9 cellular contexts compared by ENCODE assay signal in genomic region chr9:131008909-131009618, GRCh38. TPM values are rescaled to one million over a fixed set of nuclear protein-coding genes. Genes with fewer than 3 reads are reported as not detected.
DNase-seq lines count a peak whose midpoint lies in the region; ATAC-seq and TF ChIP-seq lines count a peak whose summit lies in the region.
"Had no signal": no experiment of that assay in that cellular context is flagged by ENCODE, and none has a peak within 500 bp of the region (broad histone marks: within the 10 kb centered on the region; RNA-seq: fewer than 3 reads in every experiment).

Gene LAMC3 (plus strand): TSS chr9:131009174. CDS start chr9:131009215, 41 bp downstream.

- peak; percentile 43 for TF ChIP-seq CTCF in kidney epithelial cell (IDR thresholded peaks at IDR 0.05; ENCODE audit: insufficient read depth, low read length, poor library complexity, severe bottlenecking)

- DNase-seq in activated naive CD4-positive, alpha-beta T cell treated with anti-CD3 and anti-CD28 coated beads, Interleukin-2, amount 10 ng/mL, durations not matched to agents 7 days and 5 days, result no peak
- no peak for DNase-seq in activated naive CD8-positive, alpha-beta T cell treated with anti-CD3 and anti-CD28 coated beads, Interleukin-2, amount 10 ng/mL, durations not matched to agents 7 days and 5 days
- DNase-seq in kidney epithelial cell (ENCODE audit: low read depth) (no peak), ureter (ENCODE audit: low spot score) (no peak), CD1c-positive myeloid dendritic cell (ENCODE audit: extremely low spot score) (no peak), AG08395 (ENCODE audit: low spot score) (no peak)
- DNase-seq in activated CD4-positive, alpha-beta T cell treated with anti-CD3 and anti-CD28 coated beads for 1 hour, result no peak

- peak; percentile 22 for ATAC-seq in activated naive CD8-positive, alpha-beta T cell treated with anti-CD3 and anti-CD28 coated beads, Interleukin-2, amount 10 ng/mL, durations not matched to agents 7 days and 5 days (ENCODE audit: low read depth)

- H3K27me3 ChIP-seq in kidney epithelial cell (ENCODE audit: control insufficient read depth, insufficient read depth, low read length), result peaks cover 21% of the 10 kb centered on the region

- H3K36me3 Mint-ChIP-seq in activated naive CD4-positive, alpha-beta T cell treated with anti-CD3 and anti-CD28 coated beads, Interleukin-2, amount 50 U/mL, for 24 hours, result no peaks in the 10 kb centered on the region
- no peaks in the 10 kb centered on the region for H3K36me3 Mint-ChIP-seq in activated naive CD4-positive, alpha-beta T cell treated with anti-CD3 and anti-CD28 coated beads, Interleukin-2, amount 10 ng/mL, durations not matched to agents 7 days and 5 days
- no peaks in the 10 kb centered on the region for H3K36me3 Mint-ChIP-seq in activated naive CD8-positive, alpha-beta T cell treated with anti-CD3 and anti-CD28 coated beads, Interleukin-2, amount 10 ng/mL, durations not matched to agents 7 days and 5 days
- H3K36me3 Mint-ChIP-seq: natural killer cell treated with Interleukin-12 subunit alpha and Interleukin-12 subunit beta and Interleukin-15 and Interleukin-18, amount 100 ng/mL, for 72 hours had no signal

- H3K27ac Mint-ChIP-seq in activated naive CD4-positive, alpha-beta T cell treated with anti-CD3 and anti-CD28 coated beads, Interleukin-2, amount 50 U/mL, for 24 hours, result no peak within 1 kb of the TSS
- no peak within 1 kb of the TSS for H3K27ac Mint-ChIP-seq in activated naive CD4-positive, alpha-beta T cell treated with anti-CD3 and anti-CD28 coated beads, Interleukin-2, amount 10 ng/mL, durations not matched to agents 7 days and 5 days
- no peak within 1 kb of the TSS for H3K27ac Mint-ChIP-seq in activated naive CD8-positive, alpha-beta T cell treated with anti-CD3 and anti-CD28 coated beads, Interleukin-2, amount 10 ng/mL, durations not matched to agents 7 days and 5 days
- H3K27ac Mint-ChIP-seq: natural killer cell treated with Interleukin-12 subunit alpha and Interleukin-12 subunit beta and Interleukin-15 and Interleukin-18, amount 100 ng/mL, for 72 hours had no signal

- H3K36me3 ChIP-seq in kidney epithelial cell (ENCODE audit: control insufficient read depth, insufficient read depth, low read length), result no peaks in the 10 kb centered on the region

- H3K4me3 ChIP-seq in kidney epithelial cell (ENCODE audit: low read depth, low read length), result no peak within 1 kb of the TSS

- H3K4me1 Mint-ChIP-seq in activated naive CD4-positive, alpha-beta T cell treated with anti-CD3 and anti-CD28 coated beads, Interleukin-2, amount 50 U/mL, for 24 hours, result peaks cover 4% of the 10 kb centered on the region
- H3K4me1 Mint-ChIP-seq in activated naive CD4-positive, alpha-beta T cell treated with anti-CD3 and anti-CD28 coated beads, Interleukin-2, amount 10 ng/mL, durations not matched to agents 7 days and 5 days, result peaks cover 2% of the 10 kb centered on the region
- no peaks in the 10 kb centered on the region for H3K4me1 Mint-ChIP-seq in activated naive CD8-positive, alpha-beta T cell treated with anti-CD3 and anti-CD28 coated beads, Interleukin-2, amount 10 ng/mL, durations not matched to agents 7 days and 5 days

- POLR2A ChIA-PET in activated naive CD8-positive, alpha-beta T cell treated with anti-CD3 and anti-CD28 coated beads, Interleukin-2, amount 10 ng/mL, durations not matched to agents 7 days and 5 days (lab: Charles Lee), result no interaction called here

- H3K4me3 Mint-ChIP-seq in activated naive CD4-positive, alpha-beta T cell treated with anti-CD3 and anti-CD28 coated beads, Interleukin-2, amount 50 U/mL, for 24 hours, result peak within 1 kb of the TSS; percentile 54
- H3K4me3 Mint-ChIP-seq in activated naive CD4-positive, alpha-beta T cell treated with anti-CD3 and anti-CD28 coated beads, Interleukin-2, amount 10 ng/mL, durations not matched to agents 7 days and 5 days, result no peak within 1 kb of the TSS
- no peak within 1 kb of the TSS for H3K4me3 Mint-ChIP-seq in activated naive CD8-positive, alpha-beta T cell treated with anti-CD3 and anti-CD28 coated beads, Interleukin-2, amount 10 ng/mL, durations not matched to agents 7 days and 5 days
- H3K4me3 Mint-ChIP-seq: natural killer cell treated with Interleukin-12 subunit alpha and Interleukin-12 subunit beta and Interleukin-15 and Interleukin-18, amount 100 ng/mL, for 72 hours had no signal

- CTCF ChIA-PET in activated naive CD4-positive, alpha-beta T cell treated with anti-CD3 and anti-CD28 coated beads, Interleukin-2, amount 10 ng/mL, durations not matched to agents 7 days and 5 days (lab: Charles Lee), result no interaction called here

- H3K9me3 Mint-ChIP-seq in activated naive CD4-positive, alpha-beta T cell treated with anti-CD3 and anti-CD28 coated beads, Interleukin-2, amount 50 U/mL, for 24 hours, result no peaks in the 10 kb centered on the region
- no peaks in the 10 kb centered on the region for H3K9me3 Mint-ChIP-seq in activated naive CD4-positive, alpha-beta T cell treated with anti-CD3 and anti-CD28 coated beads, Interleukin-2, amount 10 ng/mL, durations not matched to agents 7 days and 5 days
- H3K9me3 Mint-ChIP-seq in activated naive CD8-positive, alpha-beta T cell treated with anti-CD3 and anti-CD28 coated beads, Interleukin-2, amount 10 ng/mL, durations not matched to agents 7 days and 5 days, result no peaks in the 10 kb centered on the region
- H3K9me3 Mint-ChIP-seq: natural killer cell treated with Interleukin-12 subunit alpha and Interleukin-12 subunit beta and Interleukin-15 and Interleukin-18, amount 100 ng/mL, for 72 hours had no signal

- H3K27me3 Mint-ChIP-seq in activated naive CD4-positive, alpha-beta T cell treated with anti-CD3 and anti-CD28 coated beads, Interleukin-2, amount 50 U/mL, for 24 hours, result peaks cover 24% of the 10 kb centered on the region
- peaks cover 72% of the 10 kb centered on the region for H3K27me3 Mint-ChIP-seq in activated naive CD4-positive, alpha-beta T cell treated with anti-CD3 and anti-CD28 coated beads, Interleukin-2, amount 10 ng/mL, durations not matched to agents 7 days and 5 days
- peaks cover 36% of the 10 kb centered on the region for H3K27me3 Mint-ChIP-seq in activated naive CD8-positive, alpha-beta T cell treated with anti-CD3 and anti-CD28 coated beads, Interleukin-2, amount 10 ng/mL, durations not matched to agents 7 days and 5 days

RNA-seq across cellular contexts. Expression of gene LAMC3, which starts in this region (rescaled TPM):
- total RNA-seq in activated naive CD8-positive, alpha-beta T cell treated with anti-CD3 and anti-CD28 coated beads, Interleukin-2, amount 10 ng/mL, durations not matched to agents 7 days and 5 days, result under 1 TPM; 0.19 to 0.20 TPM
- 7.5 and 9.7 TPM in 2 replicates for total RNA-seq in kidney epithelial cell
- 50.6 TPM for total RNA-seq in ureter
- total RNA-seq: natural killer cell treated with Interleukin-12 subunit alpha and Interleukin-12 subunit beta and Interleukin-15 and Interleukin-18, amount 100 ng/mL, for 72 hours had no signal

Comparison
In these comparisons a context has a peak if more than half of its experiments do, and no peak if none do; other contexts are left out.
1. Peak in ATAC-seq in activated naive CD8-positive, alpha-beta T cell treated with anti-CD3 and anti-CD28 coated beads, Interleukin-2, amount 10 ng/mL, durations not matched to agents 7 days and 5 days; RNA of the gene not detected or under 1 TPM.